Comparison of ENCODE assay signal across 8 cellular contexts in the genomic region with DNA sequence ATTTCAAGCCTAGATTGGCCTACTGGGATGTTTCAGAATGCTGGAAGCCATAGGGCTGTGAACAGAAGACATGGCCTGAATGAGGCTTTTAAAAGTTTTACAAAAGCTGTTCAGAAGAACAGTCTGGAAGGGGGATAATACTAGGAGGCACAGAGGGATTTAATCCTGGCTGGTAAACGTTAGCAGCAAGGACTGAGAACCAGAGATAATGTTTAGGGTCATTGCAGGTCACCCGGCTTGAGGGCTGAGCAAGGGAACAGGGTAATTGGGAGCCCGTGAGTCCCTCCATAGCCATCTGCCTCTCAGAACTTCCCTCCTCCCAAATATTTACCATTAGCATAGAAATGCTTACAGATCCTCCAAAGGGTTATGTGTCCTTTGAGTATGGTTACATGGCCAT.
"Had no signal": no experiment of that assay in that cellular context is flagged by ENCODE, and none has a peak within 500 bp of the region (broad histone marks: within the 10 kb centered on the region; RNA-seq: fewer than 3 reads in every experiment).

No MANE protein-coding gene starts in this region.

- H3K4me3 ChIP-seq: GM23338 had no signal

- ATAC-seq: GM23338 had no signal

- H3K27ac Mint-ChIP-seq: GM23338 had no signal

- H2AFZ ChIP-seq: GM23338 had no signal

- DNase-seq: H9, HCEC 1CT, IMR-90, KBM-7 had no signal

- H3K4me3 Mint-ChIP-seq: GM23338, H9 had no signal

- FAIRE-seq: H1, H54, HTR-8/SVneo had no signal

- H3K4me2 ChIP-seq: GM23338 had no signal

- H3K9me3 Mint-ChIP-seq: GM23338, H9 had no signal
